18 cellular contexts compared by ENCODE assay signal in genomic region chr18:79528296-79528695, GRCh38.
DNase-seq lines count a peak whose midpoint lies in the region; ATAC-seq and TF ChIP-seq lines count a peak whose summit lies in the region.
"Had no signal": no experiment of that assay in that cellular context is flagged by ENCODE, and none has a peak within 500 bp of the region (broad histone marks: within the 10 kb centered on the region; RNA-seq: fewer than 3 reads in every experiment).

No MANE protein-coding gene starts in this region.

- H3K9me3 ChIP-seq in OCI-LY1 (ENCODE audit: low read length) (no peaks in the 10 kb centered on the region), lower lobe of right lung (no peaks in the 10 kb centered on the region), suprapubic skin (no peaks in the 10 kb centered on the region)
- H3K9me3 ChIP-seq: A549, gastroesophageal sphincter, left ventricle myocardium inferior, prostate gland had no signal

- TF ChIP-seq CTCF in OCI-LY1 (IDR thresholded peaks at IDR 0.05; ENCODE audit: low read length) = no peak
- no peak for TF ChIP-seq CTCF in lower lobe of right lung (IDR thresholded peaks at IDR 0.05)
- no peak for TF ChIP-seq CTCF in suprapubic skin (IDR thresholded peaks at IDR 0.05)

- DNase-seq in activated effector memory CD4-positive, alpha-beta T cell treated with anti-CD3 and anti-CD28 coated beads, Interleukin-2, amount 50 U/mL, for 16 hours = peak; percentile 59
- no peak for DNase-seq in activated effector memory CD4-positive, alpha-beta T cell treated with Interleukin-2 at 50 U/mL for 16 hours
- DNase-seq in lower lobe of right lung = peak; percentile 37
- DNase-seq in suprapubic skin (ENCODE audit: low spot score in 2 of 2) = peak; percentile 60 to 66
- DNase-seq in stimulated activated CD4-positive, alpha-beta T cell treated with anti-CD3 and anti-CD28 coated beads, Interleukin-2, amount 100 ng/mL, for 48 hours = no peak
- DNase-seq in OCI-M1 (lab: John Stamatoyannopoulos, UW) = no peak
- DNase-seq: DMS79, NCI-H1436 treated with DMSO at 0.1 percent for 48 hours, NCI-H524 treated with DMSO at 0.1 percent for 48 hours had no signal

- TF ChIP-seq EP300 in suprapubic skin (IDR thresholded peaks at IDR 0.05) = no peak

- 90% methylated on average over 17 of the region's 17 CpGs for whole genome bisulfite sequencing in suprapubic skin

- H3K27ac ChIP-seq in OCI-LY1 (ENCODE audit: low read depth, low read length, poor library complexity, severe bottlenecking) = peak overlapping the region; percentile 83
- no peak overlapping the region for H3K27ac ChIP-seq in lower lobe of right lung
- H3K27ac ChIP-seq in suprapubic skin = no peak overlapping the region
- H3K27ac ChIP-seq: A549, cardiac muscle cell, gastroesophageal sphincter, left ventricle myocardium inferior, prostate gland, WERI-Rb-1 had no signal

- peak overlapping the region; percentile 0; the same call in 1 of the 2 replicates for H3K9ac ChIP-seq in OCI-LY1 (ENCODE audit: low read length)

- H3K9me2 ChIP-seq in OCI-LY1 (ENCODE audit: low read depth, low read length) = no peaks in the 10 kb centered on the region

- no peak overlapping the region for H3K4me3 ChIP-seq in OCI-LY1 (ENCODE audit: low read depth, low read length, poor library complexity, severe bottlenecking)
- H3K4me3 ChIP-seq in lower lobe of right lung = no peak overlapping the region
- no peak overlapping the region for H3K4me3 ChIP-seq in suprapubic skin
- H3K4me3 ChIP-seq: A549, cardiac muscle cell, gastroesophageal sphincter, GM23338, left ventricle myocardium inferior, prostate gland had no signal

- ATAC-seq in lower lobe of right lung (no peak), GM21526 (IDR thresholded peaks at IDR 0.05; ENCODE audit: low FRiP score, unreplicated experiment) (no peak)

- H2AFZ ChIP-seq in OCI-LY1 (ENCODE audit: low read length) = no peak overlapping the region
- H2AFZ ChIP-seq: GM23338 had no signal

- intact Hi-C loops in lower lobe of right lung (cut with DNase I) = loop anchor here (10.0 kb wide), 1 partner anchor 143 kb away; no protein-coding TSS in a partner anchor

- H3K4me2 ChIP-seq in OCI-LY1 (ENCODE audit: low read length) = no peak overlapping the region
- H3K4me2 ChIP-seq: GM23338 had no signal

- no peaks in the 10 kb centered on the region for H3K79me2 ChIP-seq in OCI-LY1 (ENCODE audit: insufficient read depth, low read length)

- TF ChIP-seq POLR2A in suprapubic skin (IDR thresholded peaks at IDR 0.05) = no peak

- peaks cover under 1% of the 10 kb centered on the region for H3F3A ChIP-seq in OCI-LY1 (ENCODE audit: insufficient read depth, low read length)

- peaks cover 57% of the 10 kb centered on the region for H3K4me1 ChIP-seq in OCI-LY1 (ENCODE audit: insufficient read depth, low read length, severe bottlenecking)
- H3K4me1 ChIP-seq in lower lobe of right lung = peaks cover 16% of the 10 kb centered on the region
- peaks cover 34% of the 10 kb centered on the region for H3K4me1 ChIP-seq in suprapubic skin
- H3K4me1 ChIP-seq: A549 had no signal

- no peaks in the 10 kb centered on the region for H3K27me3 ChIP-seq in OCI-LY1 (ENCODE audit: insufficient read depth, low read length)
- peaks cover 8% of the 10 kb centered on the region for H3K27me3 ChIP-seq in lower lobe of right lung (ENCODE audit: low read depth)
- H3K27me3 ChIP-seq in suprapubic skin = no peaks in the 10 kb centered on the region
- H3K27me3 ChIP-seq: cardiac muscle cell had no signal

- H3K36me3 ChIP-seq in OCI-LY1 (ENCODE audit: insufficient read depth, low read length) (peaks cover 45% of the 10 kb centered on the region), lower lobe of right lung (peaks cover 26% of the 10 kb centered on the region), suprapubic skin (peaks cover 6% of the 10 kb centered on the region)
- H3K36me3 ChIP-seq: prostate gland had no signal

- no peaks in the 10 kb centered on the region for H4K20me1 ChIP-seq in OCI-LY1 (ENCODE audit: insufficient read depth, low read length)

Comparison
In these comparisons a context has a peak if more than half of its experiments do, and no peak if none do; other contexts are left out.
1. DNase-seq: peak in activated effector memory CD4-positive, alpha-beta T cell treated with anti-CD3 and anti-CD28 coated beads, Interleukin-2, amount 50 U/mL, for 16 hours (single experiment), lower lobe of right lung (single experiment) and suprapubic skin (2 of 2); none in activated effector memory CD4-positive, alpha-beta T cell treated with Interleukin-2 at 50 U/mL for 16 hours (single experiment), stimulated activated CD4-positive, alpha-beta T cell treated with anti-CD3 and anti-CD28 coated beads, Interleukin-2, amount 100 ng/mL, for 48 hours (0 of 2) and OCI-M1 (single experiment).